Comparison of ENCODE assay signal across 16 cellular contexts in the genomic region with DNA sequence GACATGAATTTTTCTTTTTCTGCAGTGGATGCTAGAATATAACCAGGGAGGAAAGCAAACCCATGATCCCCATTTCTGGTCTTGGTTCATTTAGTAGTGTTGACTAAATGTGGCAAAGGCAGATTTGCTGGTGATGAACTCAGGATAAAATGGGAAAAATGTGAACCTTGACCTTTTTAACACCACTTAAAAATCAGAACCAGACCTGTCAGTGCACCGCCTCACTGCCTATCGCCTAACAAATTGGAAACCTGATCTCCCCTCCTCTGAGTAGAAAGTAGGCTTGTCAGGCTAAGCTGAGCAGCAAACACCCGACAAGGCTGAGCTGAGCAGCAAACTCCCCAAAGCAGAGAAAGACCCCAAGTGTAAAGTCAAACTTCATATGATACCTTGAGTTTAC.
DNase-seq lines count a peak whose midpoint lies in the region; ATAC-seq and TF ChIP-seq lines count a peak whose summit lies in the region.
"Had no signal": no experiment of that assay in that cellular context is flagged by ENCODE, and none has a peak within 500 bp of the region (broad histone marks: within the 10 kb centered on the region; RNA-seq: fewer than 3 reads in every experiment).

No MANE protein-coding gene starts in this region.

- intact Hi-C loops in heart left ventricle (cut with DNase I) (no loop called here), left ventricle myocardium superior (cut with micrococcal nuclease) (no loop called here)

- no peak overlapping the region for H3K27ac ChIP-seq in heart left ventricle
- H3K27ac ChIP-seq: dorsolateral prefrontal cortex had no signal

- H3K36me3 ChIP-seq in heart left ventricle = no peaks in the 10 kb centered on the region
- H3K36me3 ChIP-seq: HAP-1 had no signal

- H3K27me3 ChIP-seq in heart left ventricle = peaks cover 0 to 17% (median 0%) of the 10 kb centered on the region in 9 donors
- H3K27me3 ChIP-seq: dorsolateral prefrontal cortex had no signal

- WGBS in heart left ventricle, 4 donors = 86 to 89% (median 87%) methylated on average over 3 of the region's 3 CpGs

- no peak overlapping the region for H3K4me3 ChIP-seq in heart left ventricle
- H3K4me3 ChIP-seq: HAP-1 had no signal

- H3K4me1 ChIP-seq in heart left ventricle = no peaks in the 10 kb centered on the region

- no peak for TF ChIP-seq CTCF in heart left ventricle (IDR thresholded peaks at IDR 0.05)

- peak; percentile 90 for DNase-seq in DMS53 (lab: John Stamatoyannopoulos, UW)
- peak; percentile 4 for DNase-seq in HS-27A (ENCODE audit: low read depth)
- peak; percentile 23 for DNase-seq in SHP77 treated with DMSO at 0.1 percent for 48 hours (lab: John Stamatoyannopoulos, UW)
- peak; percentile 75 for DNase-seq in islet precursor cell
- no peak for DNase-seq in heart left ventricle
- DNase-seq in left ventricle myocardium superior = no peak
- no peak for DNase-seq in MV-4-11 (lab: John Stamatoyannopoulos, UW)
- DNase-seq: activated CD4-positive, alpha-beta T cell treated with anti-CD3 and anti-CD28 coated beads for 4 hours; activated T-cell treated with anti-CD3 and anti-CD28 coated beads, Interleukin-2, amount 50 U/mL, for 72 hours; amygdala; dorsolateral prefrontal cortex; GDM1; kidney; T-helper 1 cell had no signal

- H3K9me3 ChIP-seq in heart left ventricle = no peaks in the 10 kb centered on the region
- H3K9me3 ChIP-seq: HAP-1 had no signal

- TF ChIP-seq POLR2A in heart left ventricle (IDR thresholded peaks at IDR 0.05) = no peak

- ATAC-seq in heart left ventricle (no peak), GM18870 (IDR thresholded peaks at IDR 0.05; ENCODE audit: unreplicated experiment) (no peak), left ventricle myocardium superior (no peak)
- ATAC-seq: activated T-cell treated with anti-CD3 and anti-CD28 coated beads, Interleukin-2, amount 50 U/mL, for 72 hours had no signal

Comparison
In these comparisons a context has a peak if more than half of its experiments do, and no peak if none do; other contexts are left out.
1. DNase-seq: peak in DMS53 (single experiment), HS-27A (single experiment), SHP77 treated with DMSO at 0.1 percent for 48 hours (single experiment) and islet precursor cell (single experiment); none in heart left ventricle (0 of 5), left ventricle myocardium superior (single experiment) and MV-4-11 (single experiment).